Comparison of ENCODE assay signal across 8 cellular contexts in genomic region chr6:34671801-34672656, GRCh38.
DNase-seq lines count a peak whose midpoint lies in the region; ATAC-seq and TF ChIP-seq lines count a peak whose summit lies in the region.

No MANE protein-coding gene starts in this region.

- DNase-seq in AG10803 (ENCODE audit: low read depth) (peak; percentile 56), epithelial cell of esophagus (ENCODE audit: low read depth) (peak; percentile 78), NCI-H146 treated with DMSO at 0.1 percent for 48 hours (lab: John Stamatoyannopoulos, UW; ENCODE audit: unreplicated experiment) (no peak), inferior parietal cortex (ENCODE audit: extremely low spot score) (no peak)
- DNase-seq in activated CD4-positive, alpha-beta T cell treated with anti-CD3 and anti-CD28 coated beads for 1 hour = peak; percentile 57
- DNase-seq in stimulated activated CD4-positive, alpha-beta T cell treated with anti-CD3 and anti-CD28 coated beads, Interleukin-12 subunit alpha, Interleukin-12 subunit beta, amount 100 ng/mL, for 4 hours = peak; percentile 54

- peak; percentile 76 for ATAC-seq in GM19452 (IDR thresholded peaks at IDR 0.05; ENCODE audit: unreplicated experiment)
- ATAC-seq in HG03520 (IDR thresholded peaks at IDR 0.05; ENCODE audit: unreplicated experiment) = peak; percentile 82

- H3K4me3 ChIP-seq in AG10803 (ENCODE audit: low read length) (no peak overlapping the region), epithelial cell of esophagus (ENCODE audit: low read length) (no peak overlapping the region)

- TF ChIP-seq CTCF in AG10803 (conservative IDR thresholded peaks at IDR 0.05; ENCODE audit: low read length) = no peak
- no peak for TF ChIP-seq CTCF in epithelial cell of esophagus (IDR thresholded peaks at IDR 0.05; ENCODE audit: insufficient read depth, low read depth, low read length, missing control alignments)

Comparison
In these comparisons a context has a peak if more than half of its experiments do, and no peak if none do; other contexts are left out.
1. DNase-seq: peak in AG10803 (single experiment), activated CD4-positive, alpha-beta T cell treated with anti-CD3 and anti-CD28 coated beads for 1 hour (single experiment), epithelial cell of esophagus (single experiment) and stimulated activated CD4-positive, alpha-beta T cell treated with anti-CD3 and anti-CD28 coated beads, Interleukin-12 subunit alpha, Interleukin-12 subunit beta, amount 100 ng/mL, for 4 hours (single experiment); none in NCI-H146 treated with DMSO at 0.1 percent for 48 hours (single experiment) and inferior parietal cortex (single experiment).